Comparison of ENCODE assay signal across 2 cellular contexts in genomic region chrX:131845771-131846170, GRCh38.
TF ChIP-seq lines count a peak whose summit lies in the region.

No MANE protein-coding gene starts in this region.

TF ChIP-seq in A549, 52 proteins besides CTCF, POLR2A, EP300 and RAD21 (continued from another document):
- TF ChIP-seq BCL3 (IDR thresholded peaks at IDR 0.05) (no peak), FOSL2 (IDR thresholded peaks at IDR 0.05) (no peak), FOSL2 (CRISPR knock-in tag; IDR thresholded peaks at IDR 0.05) (no peak), MYC (IDR thresholded peaks at IDR 0.05; ENCODE audit: borderline replicate concordance, low read length) (no peak), HOXB5 (CRISPR knock-in tag; IDR thresholded peaks at IDR 0.05) (no peak), MAX (IDR thresholded peaks at IDR 0.05) (no peak), CEBPB (IDR thresholded peaks at IDR 0.05) (no peak), E2F6 (IDR thresholded peaks at IDR 0.05; ENCODE audit: borderline replicate concordance, low read depth) (no peak), SREBF2 (IDR thresholded peaks at IDR 0.05) (no peak), GATA3 (IDR thresholded peaks at IDR 0.05; ENCODE audit: borderline replicate concordance) (no peak), ZSCAN20 (CRISPR knock-in tag; IDR thresholded peaks at IDR 0.05) (no peak), POLR2AphosphoS2 (conservative IDR thresholded peaks at IDR 0.05; ENCODE audit: low read length) (no peak)

TF ChIP-seq in H1, 55 proteins besides CTCF, POLR2A, EP300 and RAD21 (continued from another document):
- TF ChIP-seq RNF2 (IDR thresholded peaks at IDR 0.05; ENCODE audit: borderline replicate concordance, low read depth, low read length, missing control alignments, poor library complexity, severe bottlenecking) (no peak), SRF (IDR thresholded peaks at IDR 0.05; ENCODE audit: low read depth, low read length) (no peak), RXRA (IDR thresholded peaks at IDR 0.05; ENCODE audit: insufficient read depth, low read depth, low read length) (no peak), CTBP2 (IDR thresholded peaks at IDR 0.05; ENCODE audit: borderline replicate concordance, insufficient read depth, insufficient read length, low read length) (no peak), MAFK (IDR thresholded peaks at IDR 0.05; ENCODE audit: low read depth, low read length) (no peak), USF2 (IDR thresholded peaks at IDR 0.05; ENCODE audit: low read length) (no peak), RBBP5 (IDR thresholded peaks at IDR 0.05; ENCODE audit: borderline replicate concordance, low read depth, low read length) (no peak), YY1 (IDR thresholded peaks at IDR 0.05; ENCODE audit: low read depth, low read length) (no peak), SP1 (IDR thresholded peaks at IDR 0.05; ENCODE audit: low read depth, low read length) (no peak), RFX5 (IDR thresholded peaks at IDR 0.05; ENCODE audit: borderline replicate concordance, low read depth, low read length) (no peak), HDAC6 (IDR thresholded peaks at IDR 0.05; ENCODE audit: low read depth, low read length) (no peak), FOSL1 (IDR thresholded peaks at IDR 0.05; ENCODE audit: insufficient read depth, low read depth, low read length) (no peak), PHF8 (conservative IDR thresholded peaks at IDR 0.05; ENCODE audit: low read depth, low read length) (no peak)
